24 cellular contexts compared by ENCODE assay signal in genomic region chr20:48387675-48388074, GRCh38.
A peak's percentile ranks its signal among the peaks of the same experiment; 100 is the strongest.
DNase-seq lines count a peak whose midpoint lies in the region; ATAC-seq, FAIRE-seq and TF ChIP-seq lines count a peak whose summit lies in the region.
"Had no signal": no experiment of that assay in that cellular context is flagged by ENCODE, and none has a peak within 500 bp of the region (broad histone marks: within the 10 kb centered on the region; RNA-seq: fewer than 3 reads in every experiment).

No MANE protein-coding gene starts in this region.

- TF ChIP-seq POLR2A in HepG2 (IDR thresholded peaks at IDR 0.05; ENCODE audit: insufficient read depth in 1 of 2, low read depth in 2 of 2, low read length in 2 of 2) (no peak), right lobe of liver (IDR thresholded peaks at IDR 0.05) (no peak), H1 (IDR thresholded peaks at IDR 0.05; ENCODE audit: control extremely low read depth in 1 of 2, low read depth in 2 of 2, low read length in 2 of 2) (no peak)

- no peak overlapping the region for H3K18ac ChIP-seq in H1 (ENCODE audit: extremely low read depth, low read length)

- H3K79me2 ChIP-seq in HepG2 (ENCODE audit: insufficient read depth, low read length) (no peaks in the 10 kb centered on the region), H1 (ENCODE audit: control insufficient read depth in 1 of 2, insufficient read depth in 2 of 2, low read length in 2 of 2) (no peaks in the 10 kb centered on the region), smooth muscle cell (ENCODE audit: low read depth) (no peaks in the 10 kb centered on the region)

- H2AK5ac ChIP-seq in H1 (ENCODE audit: low read depth, low read length), result no peak overlapping the region

- no TSS peak for BruUV-seq in HepG2 (replicated peaks; lab: Mats Ljungman, UMichigan)

- 37% methylated on average over 5 of the region's 5 CpGs for WGBS in HepG2 (ENCODE audit: low lambda C conversion rate)
- WGBS in right lobe of liver (ENCODE audit: insufficient coverage, low coverage, low lambda C conversion rate, missing lambda C conversion rate), result 46% methylated on average over 4 of the region's 5 CpGs
- WGBS in H1 (ENCODE audit: extremely low coverage in 1 of 2, insufficient coverage in 1 of 2, insufficient read length in 1 of 2, insufficient replicate concordance in 2 of 2, low coverage in 1 of 2, low lambda C conversion rate in 2 of 2, missing lambda C conversion rate in 1 of 2), 2 experiments, result 88% methylated on average over 5 of the region's 5 CpGs; no CpG with 5 or more reads in 1 of the 2 experiments
- 83% methylated on average over 5 of the region's 5 CpGs for WGBS in smooth muscle cell (ENCODE audit: low lambda C conversion rate)

- no peak overlapping the region for H3K4ac ChIP-seq in H1 (replicated peaks; ENCODE audit: insufficient read length, low read depth, low read length)

- no peaks in the 10 kb centered on the region for H3K79me1 ChIP-seq in H1 (ENCODE audit: low read depth, low read length)

- no peak overlapping the region for H2BK12ac ChIP-seq in H1 (ENCODE audit: low read depth, low read length)

- H4K91ac ChIP-seq in H1 (replicated peaks; ENCODE audit: insufficient read length, low read length), result no peak overlapping the region

- H3K4me3 ChIP-seq in HepG2 (replicated peaks in 1 of 3; ENCODE audit: insufficient read depth in 1 of 3, low read depth in 2 of 3, low read length in 3 of 3), result no peak overlapping the region
- H3K4me3 ChIP-seq in right lobe of liver, result no peak overlapping the region
- H3K4me3 ChIP-seq in RWPE2 (ENCODE audit: severe bottlenecking), result no peak overlapping the region
- no peak overlapping the region for H3K4me3 ChIP-seq in H1 (ENCODE audit: extremely low read depth in 1 of 4, insufficient read depth in 2 of 4, low read depth in 3 of 4, low read length in 4 of 4)
- H3K4me3 ChIP-seq in smooth muscle cell, result no peak overlapping the region
- H3K4me3 ChIP-seq: SK-N-MC had no signal

- peak overlapping the region; percentile 15; the same call in 1 of the 2 replicates for H3K4me2 ChIP-seq in HepG2 (ENCODE audit: low read depth, low read length)
- no peak overlapping the region for H3K4me2 ChIP-seq in H1 (ENCODE audit: insufficient read depth in 1 of 2, low read depth in 2 of 2, low read length in 2 of 2)
- no peak overlapping the region for H3K4me2 ChIP-seq in smooth muscle cell

- H2BK120ac ChIP-seq in H1 (replicated peaks; ENCODE audit: low read depth, low read length), result no peak overlapping the region

- no peak overlapping the region for H3K56ac ChIP-seq in H1 (replicated peaks; ENCODE audit: insufficient read length, low read depth, low read length)

- H3F3A ChIP-seq in smooth muscle cell (ENCODE audit: low read depth), result no peaks in the 10 kb centered on the region

- intact Hi-C loops in HepG2 (cut with micrococcal nuclease; ENCODE audit: unreplicated experiment), result no loop called here
- intact Hi-C loops in right lobe of liver (cut with DNase I), result no loop called here

- CTCF ChIA-PET in HepG2 (lab: Yijun Ruan, JAX; ENCODE audit: low intra/inter-chr PET ratio, low total read pairs) (no interaction called here), H1 (lab: Charles Lee; ENCODE audit: partially characterized antibody) (interaction anchor here (0.6 to 0.9 kb wide), 2 partner anchors 199 to 1577 kb away, joined by 3 read pairs; no protein-coding TSS in a partner anchor)

- no peak overlapping the region for H3K14ac ChIP-seq in H1 (ENCODE audit: insufficient read length)

- POLR2A ChIA-PET in HepG2 (lab: Yijun Ruan, JAX) (interaction anchor here (1.6 kb wide), 1 partner anchor 11 kb away, joined by 5 read pairs; no protein-coding TSS in a partner anchor), H1 (lab: Charles Lee; ENCODE audit: partially characterized antibody) (no interaction called here)

- TF ChIP-seq RAD21 in HepG2 (CRISPR knock-in tag; IDR thresholded peaks at IDR 0.05) (no peak), H1 (IDR thresholded peaks at IDR 0.05 in 1 of 2, conservative IDR thresholded peaks at IDR 0.05 in 1 of 2; ENCODE audit: low read depth in 2 of 2, low read length in 2 of 2) (no peak)

- in situ Hi-C loops in HepG2 (cut with HindIII; ENCODE audit: extremely low pct_ligation_motif_present, low pct_unique_long_range_greater_than_20kb), result no loop called here

- no peak for FAIRE-seq in HepG2 (lab: Jason Lieb, UNC)
- no peak for FAIRE-seq in H1 (lab: Jason Lieb, UNC)
- FAIRE-seq: GM12891 had no signal

- peaks cover 6% of the 10 kb centered on the region; the same call in 1 of the 2 replicates for H3K23me2 ChIP-seq in H1 (ENCODE audit: low read depth, low read length)

- no peak overlapping the region for H3K9ac ChIP-seq in HepG2 (ENCODE audit: insufficient read depth, low read depth, low read length)
- H3K9ac ChIP-seq in H1 (replicated peaks in 1 of 4; ENCODE audit: extremely low read depth in 1 of 4, low read depth in 3 of 4, low read length in 3 of 4), result no peak overlapping the region
- H3K9ac ChIP-seq in smooth muscle cell (ENCODE audit: low read depth), result no peak overlapping the region

- DNase-seq in HepG2 (ENCODE audit: low spot score) (no peak), right lobe of liver (no peak), RWPE2 (ENCODE audit: low spot score) (no peak), H1 (ENCODE audit: low read depth in 1 of 2, low spot score in 2 of 2) (no peak), smooth muscle cell (lab: John Stamatoyannopoulos, UW; ENCODE audit: unreplicated experiment) (no peak), SKM-1 treated with dmso at 0.1 percent for 144 hours (lab: John Stamatoyannopoulos, UW; ENCODE audit: unreplicated experiment) (no peak), NCI-H1105 (lab: John Stamatoyannopoulos, UW) (no peak)
- DNase-seq: Caco-2; CD8-positive, alpha-beta T cell; DMS79; EL; GDM1; H7; Karpas-422; NCI-H1092; NCI-H1436; NCI-H187 treated with DMSO at 0.1 percent for 48 hours; NCI-H2107; NCI-H446 treated with DMSO at 0.1 percent for 48 hours; NCI-H526 treated with DMSO at 0.1 percent for 48 hours; Right ventricle myocardium superior had no signal

- H4K20me1 ChIP-seq in HepG2 (ENCODE audit: insufficient read depth, low read length), result no peaks in the 10 kb centered on the region
- peaks cover 0 to 3% of the 10 kb centered on the region in 2 experiments for H4K20me1 ChIP-seq in H1 (replicated peaks in 1 of 2; ENCODE audit: control insufficient read depth in 1 of 2, insufficient read depth in 2 of 2, low read length in 2 of 2)
- no peaks in the 10 kb centered on the region for H4K20me1 ChIP-seq in smooth muscle cell (ENCODE audit: low read depth)

- H3K4me1 ChIP-seq in HepG2 (ENCODE audit: insufficient read depth, low read length) (peaks cover 51% of the 10 kb centered on the region), right lobe of liver (no peaks in the 10 kb centered on the region), RWPE2 (ENCODE audit: insufficient read depth, poor library complexity, severe bottlenecking) (no peaks in the 10 kb centered on the region), H1 (replicated peaks in 1 of 4; ENCODE audit: control insufficient read depth in 3 of 4, insufficient read depth in 4 of 4, low read length in 3 of 4) (peaks cover 0 to 12% (median under 1%) of the 10 kb centered on the region in 4 experiments; a peak in 3 of 7 replicates), smooth muscle cell (ENCODE audit: low read depth) (no peaks in the 10 kb centered on the region)
- H3K4me1 ChIP-seq: Caco-2 had no signal

- H3K27ac ChIP-seq in HepG2 (ENCODE audit: extremely low read length, insufficient read depth, low read length) (no peak overlapping the region), right lobe of liver (no peak overlapping the region), RWPE2 (ENCODE audit: poor library complexity, severe bottlenecking) (no peak overlapping the region), H1 (ENCODE audit: low read depth, low read length) (no peak overlapping the region), smooth muscle cell (ENCODE audit: low read depth) (no peak overlapping the region)
- H3K27ac ChIP-seq: C4-2B, SK-N-MC had no signal

- no peak overlapping the region for H2BK20ac ChIP-seq in H1 (ENCODE audit: low read length)

- H4K5ac ChIP-seq in H1 (ENCODE audit: insufficient read length, low read depth, low read length), result no peak overlapping the region

- no peak overlapping the region for H2BK15ac ChIP-seq in H1 (ENCODE audit: low read length)

- ATAC-seq in HepG2, result peak; percentile 29; the same call in 2 of the 3 replicates
- no peak for ATAC-seq in right lobe of liver
- peak; percentile 15; the same call in 1 of the 3 replicates for ATAC-seq in RWPE2 (ENCODE audit: low read depth)
- ATAC-seq: CD8-positive, alpha-beta T cell had no signal

- no peak overlapping the region for H3K23ac ChIP-seq in H1 (ENCODE audit: insufficient read length)

- TF ChIP-seq CTCF in HepG2 (CRISPR knock-in tag; IDR thresholded peaks at IDR 0.05) (peak; percentile 53), right lobe of liver (IDR thresholded peaks at IDR 0.05) (no peak), RWPE2 (IDR thresholded peaks at IDR 0.05; ENCODE audit: poor library complexity, severe bottlenecking) (peak; percentile 23), H1 (IDR thresholded peaks at IDR 0.05; ENCODE audit: control extremely low read depth in 1 of 3, insufficient read depth in 1 of 3, low read depth in 1 of 3, low read length in 3 of 3) (no peak), smooth muscle cell (IDR thresholded peaks at IDR 0.05; ENCODE audit: borderline replicate concordance, insufficient read depth, poor library complexity, severe bottlenecking) (no peak)

- H3K9me3 ChIP-seq in HepG2 (ENCODE audit: low read length) (peaks cover 8% of the 10 kb centered on the region), right lobe of liver (no peaks in the 10 kb centered on the region), RWPE2 (ENCODE audit: severe bottlenecking) (no peaks in the 10 kb centered on the region), H1 (ENCODE audit: insufficient read depth in 2 of 2, low read depth in 1 of 2, low read length in 1 of 2) (peaks cover 7 to 8% of the 10 kb centered on the region in 2 experiments; a peak in 2 of 4 replicates), smooth muscle cell (replicated peaks; ENCODE audit: low read depth) (peaks cover 5% of the 10 kb centered on the region)

- no peak overlapping the region for H2BK5ac ChIP-seq in H1 (ENCODE audit: low read depth, low read length)

- TF ChIP-seq EP300 in HepG2 (IDR thresholded peaks at IDR 0.05; ENCODE audit: low read depth in 2 of 2, low read length in 2 of 2), result no peak
- no peak for TF ChIP-seq EP300 in HepG2 (CRISPR knock-in tag; IDR thresholded peaks at IDR 0.05; ENCODE audit: borderline replicate concordance)
- TF ChIP-seq EP300 in H1 (IDR thresholded peaks at IDR 0.05; ENCODE audit: borderline replicate concordance in 1 of 2, low read depth in 2 of 2, low read length in 2 of 2), result no peak

- no peak overlapping the region for H4K8ac ChIP-seq in H1 (ENCODE audit: extremely low read depth, insufficient read depth, low read length)

- H3K27me3 ChIP-seq in HepG2 (ENCODE audit: control insufficient read depth in 1 of 2, insufficient read depth in 2 of 2, low read length in 2 of 2), result peaks cover 0 to 2% of the 10 kb centered on the region in 2 experiments; a peak in 1 of 5 replicates
- H3K27me3 ChIP-seq in right lobe of liver, result no peaks in the 10 kb centered on the region
- H3K27me3 ChIP-seq in RWPE2 (ENCODE audit: insufficient read depth, poor library complexity, severe bottlenecking), result peaks cover 18% of the 10 kb centered on the region
- no peaks in the 10 kb centered on the region for H3K27me3 ChIP-seq in H1 (replicated peaks in 1 of 4; ENCODE audit: control insufficient read depth in 3 of 4, extremely low read depth in 1 of 4, insufficient read depth in 3 of 4, low read length in 3 of 4)
- no peaks in the 10 kb centered on the region for H3K27me3 ChIP-seq in smooth muscle cell (ENCODE audit: low read depth)

- H3K36me3 ChIP-seq in HepG2 (replicated peaks in 1 of 2; ENCODE audit: control insufficient read depth in 1 of 2, insufficient read depth in 2 of 2, low read length in 2 of 2), result no peaks in the 10 kb centered on the region
- no peaks in the 10 kb centered on the region for H3K36me3 ChIP-seq in right lobe of liver
- H3K36me3 ChIP-seq in RWPE2 (ENCODE audit: low read depth), result no peaks in the 10 kb centered on the region
- no peaks in the 10 kb centered on the region for H3K36me3 ChIP-seq in H1 (ENCODE audit: control insufficient read depth in 2 of 4, insufficient read depth in 4 of 4, low read length in 3 of 4)
- no peaks in the 10 kb centered on the region for H3K36me3 ChIP-seq in smooth muscle cell (ENCODE audit: low read depth)

- H2AFZ ChIP-seq in HepG2 (ENCODE audit: low read length) (no peak overlapping the region), H1 (ENCODE audit: low read length) (peak overlapping the region; percentile 62; the same call in 1 of the 2 replicates), smooth muscle cell (ENCODE audit: low read depth) (no peak overlapping the region)

Comparison
In these comparisons a context has a peak if more than half of its experiments do, and no peak if none do; other contexts are left out.
1. ATAC-seq: peak in HepG2 (single experiment) and RWPE2 (single experiment); none in right lobe of liver (0 of 4).
2. CTCF ChIP-seq: peak in HepG2 (single experiment) and RWPE2 (single experiment); none in right lobe of liver (0 of 4), H1 (0 of 3) and smooth muscle cell (single experiment).
3. Of the 41 proteins assayed by ChIP-seq in both HepG2 and H1: peak only in HepG2: CTCF; only in H1: none; in both: none; in neither: 40.